ENCODE assay signal across 11 cellular contexts in the genomic region with DNA sequence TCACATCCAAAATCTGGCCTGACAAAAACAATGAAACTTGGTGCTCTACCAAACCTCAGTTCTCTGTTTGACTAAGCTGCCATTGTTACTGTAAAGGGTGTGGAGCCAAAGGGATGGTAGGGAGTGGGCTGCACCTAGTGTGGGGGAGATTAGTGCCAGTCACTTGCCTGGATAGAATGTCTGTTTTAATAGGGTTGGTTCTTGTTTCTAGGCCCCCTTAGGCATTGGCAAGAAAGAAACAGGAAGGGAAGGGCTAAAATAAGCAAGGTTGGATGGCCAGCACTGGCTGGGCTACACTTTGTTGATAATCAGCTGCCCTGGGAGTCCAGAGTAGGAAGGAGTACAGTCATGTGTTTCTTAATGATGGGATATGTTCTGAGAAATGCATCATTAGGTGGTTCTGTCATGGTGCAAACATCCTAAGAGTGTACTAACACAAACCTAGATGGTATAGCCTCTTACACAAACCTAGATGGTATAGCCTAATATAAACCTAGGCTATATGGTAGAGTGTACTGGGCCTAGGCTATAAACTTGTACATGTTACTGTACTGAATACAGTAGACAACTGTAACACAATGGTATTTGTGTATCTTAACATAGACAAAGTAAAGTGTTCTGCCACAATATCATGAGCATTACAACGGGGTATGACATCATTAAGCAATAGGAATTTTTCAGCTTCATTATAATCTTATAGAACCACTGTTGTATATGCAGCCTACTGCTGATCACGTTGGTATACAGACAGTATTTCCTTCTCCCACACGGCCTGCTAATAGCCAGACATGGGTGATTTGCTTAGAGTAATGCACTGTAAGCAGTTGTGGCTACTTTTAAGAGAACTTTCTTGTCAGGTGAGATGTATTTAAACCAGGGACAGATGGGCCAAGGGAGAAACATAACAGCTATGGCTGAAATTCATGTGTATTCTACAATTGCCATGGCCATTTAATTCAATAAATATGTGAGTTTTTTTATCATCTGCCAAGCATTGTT. TPM values are rescaled to one million over a fixed set of nuclear protein-coding genes. Genes with fewer than 3 reads are reported as not detected.
A peak's percentile ranks its signal among the peaks of the same experiment; 100 is the strongest.
DNase-seq lines count a peak whose midpoint lies in the region; ATAC-seq and TF ChIP-seq lines count a peak whose summit lies in the region.
"Had no signal": no experiment of that assay in that cellular context is flagged by ENCODE, and none has a peak within 500 bp of the region (broad histone marks: within the 10 kb centered on the region; RNA-seq: fewer than 3 reads in every experiment).

No MANE protein-coding gene starts in this region.

- no peaks in the 10 kb centered on the region for H4K20me1 ChIP-seq in IMR-90 (ENCODE audit: insufficient read depth, low read length)

- no peak overlapping the region for H3K9ac ChIP-seq in IMR-90 (ENCODE audit: low read depth, low read length)

- POLR2A ChIA-PET in IMR-90 (lab: Charles Lee; ENCODE audit: unreplicated experiment): interaction anchor here (0.6 kb wide), 1 partner anchor 14 kb away, joined by 20 read pairs; no protein-coding TSS in a partner anchor

- H3K27me3 Mint-ChIP-seq in CD14-positive monocyte (ENCODE audit: low read depth in 3 of 3) (no peaks in the 10 kb centered on the region), type B pancreatic cell (no peaks in the 10 kb centered on the region)

- peak overlapping the region; percentile 86 for H3K14ac ChIP-seq in IMR-90 (replicated peaks; ENCODE audit: low read depth, low read length)

- H3K27ac ChIP-seq in IMR-90 (ENCODE audit: insufficient read depth, low read length) (no peak overlapping the region), left lung (no peak overlapping the region)

- H3K27ac Mint-ChIP-seq in CD14-positive monocyte (peak overlapping the region in 4 of 7 donors; percentile 5 to 77 (median 64)), type B pancreatic cell (no peak overlapping the region)

- H3K9me3 Mint-ChIP-seq in CD14-positive monocyte (no peaks in the 10 kb centered on the region), type B pancreatic cell (no peaks in the 10 kb centered on the region)

- H2AFZ ChIP-seq in IMR-90 (replicated peaks; ENCODE audit: low read length, poor library complexity): no peak overlapping the region

- DNase-seq in CD14-positive monocyte (ENCODE audit: low spot score) (no peak), IMR-90 (peak; percentile 26), erythroblast (lab: John Stamatoyannopoulos, UW) (no peak), GM13977 (ENCODE audit: low spot score) (no peak), type B pancreatic cell (ENCODE audit: extremely low spot score, unreplicated experiment) (no peak), hepatic stellate cell (ENCODE audit: low spot score) (no peak), left lung (no peak)
- DNase-seq: Calu3, uterus had no signal

- H3K4me1 ChIP-seq in IMR-90 (ENCODE audit: control insufficient read depth, insufficient read depth, low read length) (peaks cover 6% of the 10 kb centered on the region), left lung (peaks cover 0 to 3% of the 10 kb centered on the region in 2 donors)

- dilution Hi-C loops in IMR-90 (cut with HindIII; ENCODE audit: low sequenced_read_pairs, unreplicated experiment): no loop called here

- H2BK20ac ChIP-seq in IMR-90 (ENCODE audit: low read depth, low read length): peak overlapping the region; percentile 54; the same call in 1 of the 2 replicates

- H2BK120ac ChIP-seq in IMR-90 (ENCODE audit: low read depth, low read length): peak overlapping the region; percentile 53; the same call in 1 of the 2 replicates

- H3K36me3 ChIP-seq in IMR-90 (ENCODE audit: control insufficient read depth, insufficient read depth, low read length) (peaks cover 9% of the 10 kb centered on the region), left lung (peaks cover 0 to 24% of the 10 kb centered on the region in 2 donors)
- H3K36me3 ChIP-seq: uterus had no signal

- peaks cover 53 to 69% of the 10 kb centered on the region in 2 donors for H3K36me3 Mint-ChIP-seq in CD14-positive monocyte
- peaks cover 36% of the 10 kb centered on the region for H3K36me3 Mint-ChIP-seq in type B pancreatic cell

- CTCF ChIA-PET in IMR-90 (lab: Yijun Ruan, JAX): interaction anchor here (1.6 kb wide), 1 partner anchor 10 kb away, joined by 5 read pairs; no protein-coding TSS in a partner anchor

- peaks cover 8% of the 10 kb centered on the region for H3K4me1 Mint-ChIP-seq in CD14-positive monocyte
- no peaks in the 10 kb centered on the region for H3K4me1 Mint-ChIP-seq in type B pancreatic cell (ENCODE audit: unreplicated experiment)

- H2AK9ac ChIP-seq in IMR-90 (replicated peaks; ENCODE audit: low read depth, low read length, poor library complexity): no peak overlapping the region

- 0 out of 2 replicates have a peak overlapping the region, but pooled peaks have one; percentile 6 for H4K5ac ChIP-seq in IMR-90 (ENCODE audit: low read depth, low read length)

- peak overlapping the region; percentile 78; the same call in 1 of the 2 replicates for H2AK5ac ChIP-seq in IMR-90 (ENCODE audit: low read depth, low read length)

- H3K4me2 ChIP-seq in IMR-90 (ENCODE audit: low read depth, low read length): no peak overlapping the region

- H3K9me1 ChIP-seq in IMR-90 (ENCODE audit: insufficient read depth, low read length): peaks cover 7% of the 10 kb centered on the region

- H3K27me3 ChIP-seq in IMR-90 (ENCODE audit: control insufficient read depth, insufficient read depth, low read length): no peaks in the 10 kb centered on the region
- H3K27me3 ChIP-seq in left lung: no peaks in the 10 kb centered on the region
- H3K27me3 ChIP-seq: uterus had no signal

- TF ChIP-seq RAD21 in IMR-90 (IDR thresholded peaks at IDR 0.05; ENCODE audit: low read length): no peak

- intact Hi-C loops in CD14-positive monocyte (cut with micrococcal nuclease) (no loop called here), IMR-90 (cut with micrococcal nuclease) (no loop called here), left lung (cut with DNase I) (no loop called here)

- no CpG with 5 or more reads among the region's 3 CpGs for WGBS in IMR-90 (ENCODE audit: extremely low coverage in 2 of 2, insufficient read length in 1 of 2), 2 experiments

- no peaks in the 10 kb centered on the region for H3K9me3 ChIP-seq in IMR-90 (ENCODE audit: control insufficient read depth, insufficient read depth, low read length)
- no peaks in the 10 kb centered on the region for H3K9me3 ChIP-seq in left lung
- H3K9me3 ChIP-seq: uterus had no signal

- no peak overlapping the region for H3K4me3 ChIP-seq in IMR-90 (ENCODE audit: insufficient read depth, low read depth, low read length)
- H3K4me3 ChIP-seq in left lung: no peak overlapping the region
- H3K4me3 ChIP-seq: uterus had no signal

- H3K4ac ChIP-seq in IMR-90 (ENCODE audit: low read depth, low read length): peak overlapping the region; percentile 70

- TF ChIP-seq POLR2A in IMR-90 (IDR thresholded peaks at IDR 0.05; ENCODE audit: low read depth, low read length) (no peak), erythroblast (IDR thresholded peaks at IDR 0.05; ENCODE audit: low read length) (peak; percentile 9)

- BruUV-seq in IMR-90 (replicated peaks; lab: Mats Ljungman, UMichigan): no TSS peak

- peak overlapping the region; percentile 26; the same call in 1 of the 2 replicates for H3K18ac ChIP-seq in IMR-90 (ENCODE audit: low read depth, low read length)

- in situ Hi-C loops in IMR-90 (cut with MboI; ENCODE audit: low sequenced_read_pairs): no loop called here
- in situ Hi-C loops in GM13977 (cut with MboI; ENCODE audit: low pct_unique_long_range_greater_than_20kb, low sequenced_read_pairs, unreplicated experiment): loop anchor here (25.0 kb wide), 1 partner anchor 291 kb away; no protein-coding TSS in a partner anchor

- peak overlapping the region; percentile 42 for H2BK5ac ChIP-seq in IMR-90 (ENCODE audit: low read depth, low read length, poor library complexity, severe bottlenecking)

- no peak overlapping the region for H3K56ac ChIP-seq in IMR-90 (ENCODE audit: extremely low read depth, insufficient read depth, low read length)

- TF ChIP-seq CTCF in CD14-positive monocyte (IDR thresholded peaks at IDR 0.05): no peak
- TF ChIP-seq CTCF in IMR-90 (conservative IDR thresholded peaks at IDR 0.05; ENCODE audit: low read depth, low read length): no peak
- no peak for TF ChIP-seq CTCF in GM13977 (IDR thresholded peaks at IDR 0.05; ENCODE audit: extremely low read depth, insufficient read depth, missing control alignments)
- no peak for TF ChIP-seq CTCF in type B pancreatic cell (conservative IDR thresholded peaks at IDR 0.05)
- TF ChIP-seq CTCF in left lung (IDR thresholded peaks at IDR 0.05): no peak

- H3K79me1 ChIP-seq in IMR-90 (ENCODE audit: low read depth in 1 of 2, low read length in 2 of 2): peaks cover 10 to 13% of the 10 kb centered on the region in 2 experiments; a peak in 3 of 4 replicates

- H4K8ac ChIP-seq in IMR-90 (ENCODE audit: low read depth in 2 of 2, low read length in 2 of 2): peak overlapping the region in 1 of 2 experiments; percentile 68; a peak in 2 of 4 replicates

- peak; percentile 72 for ATAC-seq in GM19395 (IDR thresholded peaks at IDR 0.05; ENCODE audit: unreplicated experiment)
- ATAC-seq in IMR-90 (ENCODE audit: low read depth): peak; percentile 52
- no peak for ATAC-seq in left lung
- ATAC-seq: left lobe of liver had no signal

- H3K23ac ChIP-seq in IMR-90 (ENCODE audit: low read depth, low read length): no peak overlapping the region

- H4K91ac ChIP-seq in IMR-90 (ENCODE audit: insufficient read depth, low read depth, low read length): peak overlapping the region; percentile 70; the same call in 1 of the 2 replicates

- H3K4me3 Mint-ChIP-seq in CD14-positive monocyte (no peak overlapping the region), type B pancreatic cell (no peak overlapping the region)

- peak overlapping the region; percentile 61; the same call in 1 of the 3 replicates for H2BK15ac ChIP-seq in IMR-90 (ENCODE audit: low read depth, low read length)

RNA-seq across cellular contexts. Expression of a gene that starts 15.4 kb away (rescaled TPM):
- 10 to 100 TPM; 26.6 to 41.1 TPM for polyA plus RNA-seq in CD14-positive monocyte
- 17.4 and 21.7 TPM in 2 replicates for total RNA-seq in IMR-90 (2012; rRNA removed)
- polyA plus RNA-seq in IMR-90 (2012; rRNA removed): 14.4 and 19.9 TPM in 2 replicates
- polyA plus RNA-seq in IMR-90 (2012; cell fraction: cytosol; rRNA removed): 1.6 and 2.9 TPM in 2 replicates
- polyA plus RNA-seq in IMR-90 (2012; cell fraction: nucleus; rRNA removed; ENCODE audit: low replicate concordance): 2.9 and 37.6 TPM in 2 replicates
- total RNA-seq in type B pancreatic cell (ENCODE audit: low replicate concordance): 15.8 and 24.8 TPM in 2 replicates
- 10 to 100 TPM; 22.6 to 30.4 TPM for total RNA-seq in left lung

RNA-seq across cellular contexts. Expression of a gene that starts 15.8 kb away (rescaled TPM):
- polyA plus RNA-seq in CD14-positive monocyte (10 to 100 TPM; 68.9 to 69.9 TPM), IMR-90 (2012; rRNA removed) (10.8 and 13.4 TPM in 2 replicates)
- total RNA-seq in IMR-90 (2012; rRNA removed) (47.5 TPM in 2 replicates), type B pancreatic cell (ENCODE audit: low replicate concordance) (38.7 and 44.3 TPM in 2 replicates), left lung (10 to 100 TPM; 52.6 to 61.6 TPM)
- 2.1 and 3.7 TPM in 2 replicates for polyA plus RNA-seq in IMR-90 (2012; cell fraction: cytosol; rRNA removed)
- polyA plus RNA-seq in IMR-90 (2012; cell fraction: nucleus; rRNA removed; ENCODE audit: low replicate concordance): 0.90 and 10.5 TPM in 2 replicates

RNA-seq across cellular contexts. Expression of a gene that starts 31.9 kb away (rescaled TPM):
- polyA plus RNA-seq in CD14-positive monocyte (10 to 100 TPM; 48.6 to 53.4 TPM), IMR-90 (2012; rRNA removed) (42.7 and 49.7 TPM in 2 replicates)
- total RNA-seq in IMR-90 (2012; rRNA removed) (10.9 and 46.9 TPM in 2 replicates), type B pancreatic cell (ENCODE audit: low replicate concordance) (122 and 145 TPM in 2 replicates), left lung (10 to 100 TPM; 45.7 to 47.5 TPM)
- polyA plus RNA-seq in IMR-90 (2012; cell fraction: cytosol; rRNA removed): 4.3 and 6.9 TPM in 2 replicates
- 1.7 and 24.9 TPM in 2 replicates for polyA plus RNA-seq in IMR-90 (2012; cell fraction: nucleus; rRNA removed; ENCODE audit: low replicate concordance)
